ENCODE assay signal across 32 cellular contexts in genomic region chr11:124167852-124168251, GRCh38. TPM values are rescaled to one million over a fixed set of nuclear protein-coding genes. Genes with fewer than 3 reads are reported as not detected.
DNase-seq lines count a peak whose midpoint lies in the region; FAIRE-seq and TF ChIP-seq lines count a peak whose summit lies in the region.
"Had no signal": no experiment of that assay in that cellular context is flagged by ENCODE, and none has a peak within 500 bp of the region (broad histone marks: within the 10 kb centered on the region; RNA-seq: fewer than 3 reads in every experiment).

No MANE protein-coding gene starts in this region.

- H2AFZ ChIP-seq in osteoblast (ENCODE audit: low read length) (no peak overlapping the region), mammary epithelial cell (ENCODE audit: low read depth, low read length) (no peak overlapping the region), hepatocyte (no peak overlapping the region)

- peak; percentile 36 for DNase-seq in NCI-H510A treated with DMSO at 0.1 percent for 48 hours (lab: John Stamatoyannopoulos, UW)
- no peak for DNase-seq in NCI-H510A (lab: John Stamatoyannopoulos, UW)
- peak; percentile 7 to 76 for DNase-seq in NCI-H2081 (lab: John Stamatoyannopoulos, UW)
- no peak for DNase-seq in bronchial epithelial cell (ENCODE audit: low read depth)
- peak; percentile 3 for DNase-seq in renal cortical epithelial cell (ENCODE audit: low read depth)
- no peak for DNase-seq in osteoblast (ENCODE audit: insufficient read length, low spot score, missing footprints)
- DNase-seq in mammary epithelial cell = no peak
- DNase-seq in hepatocyte (ENCODE audit: low spot score) = no peak
- DNase-seq: activated CD4-positive, alpha-beta T cell treated with anti-CD3 and anti-CD28 coated beads for 36 hours; activated CD8-positive, alpha-beta T cell treated with anti-CD3 and anti-CD28 coated beads, Interleukin-2, amount 10 ng/mL, durations not matched to agents 7 days and 5 days; activated naive CD4-positive, alpha-beta T cell treated with anti-CD3 and anti-CD28 coated beads, Interleukin-2, amount 50 U/mL, for 16 hours; hypothalamus; mesenchymal stem cell; NCI-H187 treated with DMSO at 0.1 percent for 48 hours; NCI-H446; nephron progenitor cell; pancreas; right cardiac atrium; SIG-M5; stimulated activated naive CD4-positive, alpha-beta T cell treated with Interleukin-2 at 50 U/mL for 16 hours; testis had no signal

- no peaks in the 10 kb centered on the region for H3K79me2 ChIP-seq in osteoblast (ENCODE audit: insufficient read depth, low read length)
- H3K79me2 ChIP-seq in mammary epithelial cell (ENCODE audit: insufficient read depth, low read length) = no peaks in the 10 kb centered on the region
- no peaks in the 10 kb centered on the region for H3K79me2 ChIP-seq in hepatocyte

- H3K27ac ChIP-seq in osteoblast (ENCODE audit: low read depth, low read length) (no peak overlapping the region), mammary epithelial cell (ENCODE audit: insufficient read depth, low read depth, low read length) (no peak overlapping the region), hepatocyte (no peak overlapping the region)
- H3K27ac ChIP-seq: body of pancreas, pancreas, testis had no signal

- no peaks in the 10 kb centered on the region for H3K9me2 ChIP-seq in hepatocyte (replicated peaks; ENCODE audit: insufficient read depth)

- dilution Hi-C loops in mammary epithelial cell (cut with HindIII; ENCODE audit: low sequenced_read_pairs) = no loop called here

- H4K20me1 ChIP-seq in osteoblast (ENCODE audit: insufficient read depth, low read length) (no peaks in the 10 kb centered on the region), mammary epithelial cell (ENCODE audit: insufficient read depth, low read length) (no peaks in the 10 kb centered on the region), hepatocyte (ENCODE audit: insufficient read depth, poor library complexity, severe bottlenecking) (no peaks in the 10 kb centered on the region)

- in situ Hi-C loops in mammary epithelial cell (cut with MboI; ENCODE audit: low sequenced_read_pairs in 2 of 2) = no loop called here

- no peak overlapping the region for H3K9ac ChIP-seq in mammary epithelial cell (ENCODE audit: insufficient read depth, low read length)

- H3K27me3 ChIP-seq in bronchial epithelial cell (ENCODE audit: control insufficient read depth, insufficient read depth, low read length) (no peaks in the 10 kb centered on the region), osteoblast (ENCODE audit: insufficient read depth, low read length) (no peaks in the 10 kb centered on the region), mammary epithelial cell (ENCODE audit: insufficient read depth, low read length) (peaks cover 2% of the 10 kb centered on the region), hepatocyte (no peaks in the 10 kb centered on the region)
- H3K27me3 ChIP-seq: body of pancreas, pancreas, testis had no signal

- TF ChIP-seq CTCF in bronchial epithelial cell (IDR thresholded peaks at IDR 0.05; ENCODE audit: insufficient read depth, low read length, severe bottlenecking) (no peak), osteoblast (IDR thresholded peaks at IDR 0.05; ENCODE audit: extremely low read depth, low read depth, low read length) (no peak), mammary epithelial cell (conservative IDR thresholded peaks at IDR 0.05 in 1 of 2, IDR thresholded peaks at IDR 0.05 in 1 of 2; ENCODE audit: extremely low read depth in 1 of 2, insufficient read depth in 1 of 2, low read depth in 1 of 2, low read length in 2 of 2) (no peak), hepatocyte (IDR thresholded peaks at IDR 0.05; ENCODE audit: poor library complexity) (no peak)

- CTCF ChIA-PET in mammary epithelial cell (lab: Charles Lee; ENCODE audit: low non-redundant PET) = no interaction called here

- no TSS peak for BruUV-seq in mammary epithelial cell (replicated peaks; lab: Mats Ljungman, UMichigan)

- intact Hi-C loops in mammary epithelial cell (cut with micrococcal nuclease) = no loop called here

- WGBS in mammary epithelial cell (ENCODE audit: low coverage, missing lambda C conversion rate) = 60% methylated on average over 6 of the region's 7 CpGs
- WGBS in hepatocyte (ENCODE audit: low lambda C conversion rate, missing lambda C conversion rate) = 38% methylated on average over 7 of the region's 7 CpGs

- H3K4me2 ChIP-seq in osteoblast (ENCODE audit: insufficient read depth, low read length) (no peak overlapping the region), mammary epithelial cell (ENCODE audit: insufficient read depth, low read depth, low read length) (no peak overlapping the region), hepatocyte (no peak overlapping the region)
- H3K4me2 ChIP-seq: smooth muscle cell had no signal

- H3K9me3 ChIP-seq in osteoblast (ENCODE audit: low read depth, low read length) (no peaks in the 10 kb centered on the region), mammary epithelial cell (replicated peaks; ENCODE audit: insufficient read depth, low read length) (no peaks in the 10 kb centered on the region), hepatocyte (ENCODE audit: low read depth) (no peaks in the 10 kb centered on the region)
- H3K9me3 ChIP-seq: body of pancreas, pancreas, testis had no signal

- H3K4me3 ChIP-seq in bronchial epithelial cell (ENCODE audit: low read depth, low read length) (no peak overlapping the region), osteoblast (ENCODE audit: insufficient read depth, low read length) (no peak overlapping the region), mammary epithelial cell (replicated peaks in 1 of 3; ENCODE audit: insufficient read depth in 1 of 3, low read depth in 2 of 3, low read length in 3 of 3) (no peak overlapping the region), hepatocyte (no peak overlapping the region)
- H3K4me3 ChIP-seq: body of pancreas, GM12878, pancreas, smooth muscle cell, testis had no signal

- FAIRE-seq in bronchial epithelial cell (lab: Jason Lieb, UNC) = peak; percentile 47
- FAIRE-seq: A204.1, GM12878, GM19239, pancreas, RCC 7860, urothelium cell line had no signal

- no peaks in the 10 kb centered on the region for H3K36me3 ChIP-seq in bronchial epithelial cell (ENCODE audit: control insufficient read depth, insufficient read depth, low read length)
- no peaks in the 10 kb centered on the region for H3K36me3 ChIP-seq in osteoblast (ENCODE audit: insufficient read depth, low read length)
- no peaks in the 10 kb centered on the region for H3K36me3 ChIP-seq in mammary epithelial cell (ENCODE audit: insufficient read depth, low read length)
- H3K36me3 ChIP-seq in hepatocyte (replicated peaks; ENCODE audit: insufficient read depth, low read depth) = no peaks in the 10 kb centered on the region
- H3K36me3 ChIP-seq: pancreas had no signal

- H3K4me1 ChIP-seq in osteoblast (ENCODE audit: insufficient read depth, low read length) (no peaks in the 10 kb centered on the region), mammary epithelial cell (ENCODE audit: insufficient read depth, low read length) (no peaks in the 10 kb centered on the region), hepatocyte (ENCODE audit: insufficient read depth) (no peaks in the 10 kb centered on the region)
- H3K4me1 ChIP-seq: body of pancreas, pancreas, testis had no signal

RNA-seq across cellular contexts. Expression of gene OR10D3, which starts 15.3 kb away (rescaled TPM):
- total RNA-seq in bronchial epithelial cell (not detected in 2 replicates), renal cortical epithelial cell (not detected in 2 replicates), osteoblast (not detected in 2 replicates), mammary epithelial cell (not detected), hepatocyte (0.03 TPM in 1 of 2 replicates, not detected in the other)
- polyA plus RNA-seq in mammary epithelial cell (not detected), hepatocyte (not detected in 2 replicates)
- not detected for polyA minus RNA-seq in mammary epithelial cell
- total RNA-seq: activated CD4-positive, alpha-beta T cell treated with anti-CD3 and anti-CD28 coated beads for 36 hours; activated CD8-positive, alpha-beta T cell treated with anti-CD3 and anti-CD28 coated beads, Interleukin-2, amount 10 ng/mL, durations not matched to agents 7 days and 5 days; body of pancreas; GM12878; H4; HT1080; left lobe of liver; pancreas; right cardiac atrium; smooth muscle cell had no signal
- polyA plus RNA-seq: CD14-positive monocyte, GM12878, pancreas, right cardiac atrium, smooth muscle cell had no signal

RNA-seq across cellular contexts. Expression of gene VWA5A, which starts 52.6 kb away (rescaled TPM):
- 5.3 and 18.8 TPM in 2 replicates for total RNA-seq in bronchial epithelial cell
- total RNA-seq in renal cortical epithelial cell = 32.1 and 45.7 TPM in 2 replicates
- total RNA-seq in osteoblast = 12.3 and 17.4 TPM in 2 replicates
- 10 to 100 TPM; 24.7 to 35.2 TPM for total RNA-seq in mammary epithelial cell
- 22.1 TPM for polyA plus RNA-seq in mammary epithelial cell
- 20.2 TPM for polyA minus RNA-seq in mammary epithelial cell
- total RNA-seq in hepatocyte = 19.1 and 21.6 TPM in 2 replicates
- polyA plus RNA-seq in hepatocyte = 18.9 and 26.3 TPM in 2 replicates

Comparison
In these comparisons a context has a peak if more than half of its experiments do, and no peak if none do; other contexts are left out.
1. DNase-seq: peak in NCI-H510A treated with DMSO at 0.1 percent for 48 hours (single experiment), NCI-H2081 (2 of 2) and renal cortical epithelial cell (single experiment); none in NCI-H510A (single experiment), bronchial epithelial cell (single experiment), osteoblast (single experiment), mammary epithelial cell (single experiment) and hepatocyte (single experiment).